ENCODE assay signal across 6 cellular contexts in the genomic region with DNA sequence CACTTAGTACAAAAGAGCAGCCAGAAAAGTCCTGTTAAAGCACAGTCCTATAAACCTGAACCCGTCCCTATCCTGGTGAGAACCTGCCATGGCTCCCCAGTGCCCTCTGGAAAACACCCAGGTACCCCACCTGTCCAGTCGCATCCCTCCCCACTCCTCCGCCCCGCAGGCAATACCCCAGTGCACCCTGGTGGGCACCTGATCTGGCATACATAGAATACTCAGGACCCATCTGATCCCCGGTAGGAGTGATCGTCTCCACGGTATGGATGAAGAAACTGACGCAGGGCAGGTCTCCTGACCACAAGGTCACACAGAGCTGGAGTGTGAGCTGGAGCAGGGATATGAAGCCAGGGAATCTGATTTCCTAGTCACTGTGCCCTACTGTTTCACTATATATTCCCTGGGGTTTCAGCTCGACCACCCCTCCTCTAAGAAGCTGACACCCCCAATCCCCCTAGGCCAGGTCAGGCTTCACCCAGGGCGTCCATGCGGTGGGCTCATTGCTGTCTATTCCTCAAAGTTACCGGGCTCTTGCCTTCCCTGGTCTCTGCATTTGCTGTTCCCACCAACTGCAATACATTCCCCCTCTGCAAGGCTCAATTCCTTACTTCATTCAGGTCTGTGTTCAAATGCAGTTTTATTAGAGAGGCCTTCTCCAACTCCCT. TPM values are rescaled to one million over a fixed set of nuclear protein-coding genes. Genes with fewer than 3 reads are reported as not detected.
DNase-seq lines count a peak whose midpoint lies in the region; ATAC-seq, FAIRE-seq and TF ChIP-seq lines count a peak whose summit lies in the region.

No MANE protein-coding gene starts in this region.

- H3K4me1 Mint-ChIP-seq in naive thymus-derived CD4-positive, alpha-beta T cell = peaks cover 26 to 55% (median 38%) of the 10 kb centered on the region in 7 donors

- no peaks in the 10 kb centered on the region for H3K9me3 ChIP-seq in naive thymus-derived CD4-positive, alpha-beta T cell (ENCODE audit: control insufficient read depth in 2 of 3, low read length in 3 of 3)

- peak overlapping the region; percentile 82 for H3K4me3 ChIP-seq in astrocyte of the spinal cord (ENCODE audit: low read depth, low read length)
- H3K4me3 ChIP-seq in naive thymus-derived CD4-positive, alpha-beta T cell (ENCODE audit: low read length) = peak overlapping the region; percentile 58

- intact Hi-C loops in naive thymus-derived CD4-positive, alpha-beta T cell (cut with micrococcal nuclease) = loop anchor here (1.0 to 10.0 kb wide), 17 partner anchors 12 to 1557 kb away; a partner anchor contains a TSS

- TF ChIP-seq POLR2A in GM12892 (IDR thresholded peaks at IDR 0.05; ENCODE audit: low read depth, low read length) = peak; percentile 62

- no peak for DNase-seq in GM12892 (ENCODE audit: insufficient read length)
- no peak for DNase-seq in astrocyte of the spinal cord (ENCODE audit: low read depth, low spot score)
- DNase-seq in naive thymus-derived CD4-positive, alpha-beta T cell = peak in 1 of 9 donors; percentile 28
- no peak for DNase-seq in NCI-H2196 treated with DMSO at 0.1 percent for 48 hours (lab: John Stamatoyannopoulos, UW; ENCODE audit: unreplicated experiment)
- DNase-seq in GM19240 (ENCODE audit: insufficient read length, low spot score) = no peak
- DNase-seq in UCSD-AML1 (lab: John Stamatoyannopoulos, UW; ENCODE audit: unreplicated experiment) = no peak

- peak; percentile 51 for FAIRE-seq in GM12892 (lab: Jason Lieb, UNC)

- in situ Hi-C loops in astrocyte of the spinal cord (cut with HindIII; ENCODE audit: low sequenced_read_pairs) = no loop called here

- no peaks in the 10 kb centered on the region for H3K27me3 Mint-ChIP-seq in naive thymus-derived CD4-positive, alpha-beta T cell

- peaks cover 0 to 17% (median 0%) of the 10 kb centered on the region in 3 experiments for H3K36me3 ChIP-seq in naive thymus-derived CD4-positive, alpha-beta T cell (ENCODE audit: control insufficient read depth in 2 of 3, insufficient read depth in 3 of 3, low read length in 3 of 3)

- peak overlapping the region; percentile 88 to 97 (median 96) for H3K27ac Mint-ChIP-seq in naive thymus-derived CD4-positive, alpha-beta T cell

- CTCF ChIA-PET in naive thymus-derived CD4-positive, alpha-beta T cell (lab: Charles Lee) = interaction anchor here (1.2 to 4.7 kb wide), 3 partner anchors 25 to 51 kb away, joined by 4 to 33 read pairs (median 9); a partner anchor contains a TSS

- H3K4me3 Mint-ChIP-seq in naive thymus-derived CD4-positive, alpha-beta T cell = peak overlapping the region; percentile 89 to 99 (median 95)

- H3K27ac ChIP-seq in naive thymus-derived CD4-positive, alpha-beta T cell (ENCODE audit: low read depth, low read length) = peak overlapping the region; percentile 89

- peaks cover 17 to 26% of the 10 kb centered on the region in 2 donors for H3K4me1 ChIP-seq in naive thymus-derived CD4-positive, alpha-beta T cell (ENCODE audit: control insufficient read depth in 2 of 2, insufficient read depth in 2 of 2, low read length in 2 of 2)

- POLR2A ChIA-PET in naive thymus-derived CD4-positive, alpha-beta T cell (lab: Charles Lee) = interaction anchor here (0.6 to 5.1 kb wide), 10 partner anchors 11 to 265 kb away, joined by 3 to 29 read pairs (median 7); a partner anchor contains a TSS

- no peaks in the 10 kb centered on the region for H3K27me3 ChIP-seq in naive thymus-derived CD4-positive, alpha-beta T cell (ENCODE audit: control insufficient read depth in 2 of 2, insufficient read depth in 2 of 2, low read length in 2 of 2)

- H3K36me3 Mint-ChIP-seq in naive thymus-derived CD4-positive, alpha-beta T cell = peaks cover 0 to 24% (median 8%) of the 10 kb centered on the region in 5 donors

- H3K9me3 Mint-ChIP-seq in naive thymus-derived CD4-positive, alpha-beta T cell = no peaks in the 10 kb centered on the region

- no peak for TF ChIP-seq CTCF in astrocyte of the spinal cord (IDR thresholded peaks at IDR 0.05; ENCODE audit: low read depth, low read length)

- ATAC-seq in naive thymus-derived CD4-positive, alpha-beta T cell = no peak

RNA-seq across cellular contexts. Expression of a gene that starts 12.6 kb away (rescaled TPM):
- 7.3 TPM for polyA plus RNA-seq in GM12892 (2012; ENCODE audit: missing spikeins)
- total RNA-seq in naive thymus-derived CD4-positive, alpha-beta T cell = 10 to 100 TPM; 21.2 to 52.9 (median 36.6) TPM
- polyA plus RNA-seq in naive thymus-derived CD4-positive, alpha-beta T cell = 10 to 100 TPM; 11.1 to 17.5 TPM

RNA-seq across cellular contexts. Expression of a gene that starts 15.1 kb away (rescaled TPM):
- polyA plus RNA-seq in GM12892 (2012; ENCODE audit: missing spikeins) = not detected
- not detected for total RNA-seq in naive thymus-derived CD4-positive, alpha-beta T cell
- not detected for polyA plus RNA-seq in naive thymus-derived CD4-positive, alpha-beta T cell

RNA-seq across cellular contexts. Expression of a gene that starts 25.7 kb away (rescaled TPM):
- 9.0 TPM for polyA plus RNA-seq in GM12892 (2012; ENCODE audit: missing spikeins)
- 1 to 10 TPM; 6.1 to 8.9 (median 7.9) TPM for total RNA-seq in naive thymus-derived CD4-positive, alpha-beta T cell
- 1 to 10 TPM; 1.2 to 1.9 TPM for polyA plus RNA-seq in naive thymus-derived CD4-positive, alpha-beta T cell

RNA-seq across cellular contexts. Expression of a gene that starts 26.4 kb away (rescaled TPM):
- polyA plus RNA-seq in GM12892 (2012; ENCODE audit: missing spikeins) = 623 TPM
- 100 to 1,000 TPM; 301 to 537 (median 405) TPM for total RNA-seq in naive thymus-derived CD4-positive, alpha-beta T cell
- polyA plus RNA-seq in naive thymus-derived CD4-positive, alpha-beta T cell = 1,000 to 10,000 TPM; 1,209 to 1,262 TPM

RNA-seq across cellular contexts. Expression of a gene that starts 50.1 kb away (rescaled TPM):
- polyA plus RNA-seq in GM12892 (2012; ENCODE audit: missing spikeins) = 12.4 TPM
- 1 to 10 TPM; 4.6 to 7.4 (median 6.0) TPM for total RNA-seq in naive thymus-derived CD4-positive, alpha-beta T cell
- polyA plus RNA-seq in naive thymus-derived CD4-positive, alpha-beta T cell = under 1 TPM in 1 of 2 donors, not detected in 1; 0.15 TPM
